ENCODE assay signal across 8 cellular contexts in genomic region chr15:98442379-98442833, GRCh38.
DNase-seq lines count a peak whose midpoint lies in the region; ATAC-seq lines count a peak whose summit lies in the region.

No MANE protein-coding gene starts in this region.

- ATAC-seq in GM19452 (IDR thresholded peaks at IDR 0.05; ENCODE audit: unreplicated experiment) (peak; percentile 61), HG03575 (IDR thresholded peaks at IDR 0.05; ENCODE audit: extremely low read depth, insufficient number of reproducible peaks, low FRiP score, unreplicated experiment) (peak; percentile 44)
- ATAC-seq in activated T-cell treated with anti-CD3 and anti-CD28 coated beads, Interleukin-2, amount 50 U/mL, for 4 hours: peak; percentile 65 to 83

- H3K4me3 Mint-ChIP-seq in activated T-cell treated with anti-CD3 and anti-CD28 coated beads, Interleukin-2, amount 50 U/mL, for 4 hours: no peak overlapping the region

- DNase-seq in D341Med (ENCODE audit: low spot score) (peak; percentile 73), NOMO-1 treated with dmso at 0.1 percent for 144 hours (lab: John Stamatoyannopoulos, UW; ENCODE audit: unreplicated experiment) (peak; percentile 70), foreskin melanocyte (peak; percentile 90), pons (ENCODE audit: low spot score) (peak; percentile 35), ecto neural progenitor cell (ENCODE audit: low spot score) (no peak)
- DNase-seq in activated T-cell treated with anti-CD3 and anti-CD28 coated beads, Interleukin-2, amount 50 U/mL, for 4 hours: peak; percentile 26

- H3K27me3 Mint-ChIP-seq in activated T-cell treated with anti-CD3 and anti-CD28 coated beads, Interleukin-2, amount 50 U/mL, for 4 hours (ENCODE audit: low read depth): peaks cover 7% of the 10 kb centered on the region

- no peaks in the 10 kb centered on the region for H3K36me3 Mint-ChIP-seq in activated T-cell treated with anti-CD3 and anti-CD28 coated beads, Interleukin-2, amount 50 U/mL, for 4 hours (ENCODE audit: insufficient read depth)

- no peaks in the 10 kb centered on the region for H3K4me1 Mint-ChIP-seq in activated T-cell treated with anti-CD3 and anti-CD28 coated beads, Interleukin-2, amount 50 U/mL, for 4 hours (ENCODE audit: low read depth)

- no peaks in the 10 kb centered on the region for H3K9me3 Mint-ChIP-seq in activated T-cell treated with anti-CD3 and anti-CD28 coated beads, Interleukin-2, amount 50 U/mL, for 4 hours
